ENCODE assay signal across 14 cellular contexts in genomic region chr12:112239020-112239419, GRCh38.
A peak's percentile ranks its signal among the peaks of the same experiment; 100 is the strongest.
DNase-seq lines count a peak whose midpoint lies in the region; ATAC-seq and TF ChIP-seq lines count a peak whose summit lies in the region.
"Had no signal": no experiment of that assay in that cellular context is flagged by ENCODE, and none has a peak within 500 bp of the region (broad histone marks: within the 10 kb centered on the region; RNA-seq: fewer than 3 reads in every experiment).

No MANE protein-coding gene starts in this region.

- no peaks in the 10 kb centered on the region for H3K9me3 ChIP-seq in liver (ENCODE audit: control insufficient read depth in 4 of 4, low read length in 3 of 4)
- no peaks in the 10 kb centered on the region for H3K9me3 ChIP-seq in thyroid gland
- no peaks in the 10 kb centered on the region for H3K9me3 ChIP-seq in uterus
- H3K9me3 ChIP-seq: BLaER1 had no signal

- no peak overlapping the region for H3K27ac ChIP-seq in liver (ENCODE audit: low read depth in 1 of 2, low read length in 2 of 2)
- peak overlapping the region; percentile 42 to 63 (median 61) for H3K27ac ChIP-seq in thyroid gland
- no peak overlapping the region for H3K27ac ChIP-seq in uterus
- H3K27ac ChIP-seq: BLaER1 had no signal

- DNase-seq in OCI-M1 (lab: John Stamatoyannopoulos, UW) (peak; percentile 18), cerebellum (ENCODE audit: low spot score) (peak; percentile 86), thyroid gland (peak; percentile 33 to 62), uterus (no peak), NCI-H510A treated with DMSO at 0.1 percent for 48 hours (lab: John Stamatoyannopoulos, UW) (no peak), sciatic nerve (ENCODE audit: low spot score) (no peak), NCI-H1930 (lab: John Stamatoyannopoulos, UW) (no peak)
- DNase-seq: CD8-positive, alpha-beta memory T cell; DMS53; H7 had no signal

- no peak overlapping the region for H3K9ac ChIP-seq in liver (ENCODE audit: low read depth in 1 of 2, low read length in 2 of 2)
- H3K9ac ChIP-seq: BLaER1 had no signal

- peak; percentile 11 to 62 for TF ChIP-seq RAD21 in liver (IDR thresholded peaks at IDR 0.05)

- TF ChIP-seq CTCF in liver (IDR thresholded peaks at IDR 0.05; ENCODE audit: low read depth, low read length, missing input control), result no peak
- no peak for TF ChIP-seq CTCF in thyroid gland (IDR thresholded peaks at IDR 0.05)
- TF ChIP-seq CTCF in uterus (IDR thresholded peaks at IDR 0.05), result no peak

- no peak for TF ChIP-seq POLR2A in thyroid gland (IDR thresholded peaks at IDR 0.05)
- TF ChIP-seq POLR2A in uterus (IDR thresholded peaks at IDR 0.05), result no peak

- H3K4me3 ChIP-seq in liver (ENCODE audit: low read depth in 1 of 3, low read length in 3 of 3) (no peak overlapping the region), thyroid gland (replicated peaks in 1 of 3) (no peak overlapping the region), uterus (no peak overlapping the region)
- H3K4me3 ChIP-seq: BLaER1, GM12878, GM23338 had no signal

- H3K27me3 ChIP-seq in liver (ENCODE audit: control insufficient read depth in 4 of 4, insufficient read depth in 4 of 4, low read length in 3 of 4) (no peaks in the 10 kb centered on the region), thyroid gland (no peaks in the 10 kb centered on the region), uterus (no peaks in the 10 kb centered on the region)
- H3K27me3 ChIP-seq: BLaER1 had no signal

- peaks cover 0 to 3% (median 0%) of the 10 kb centered on the region in 4 donors for H3K4me1 ChIP-seq in liver (ENCODE audit: control insufficient read depth in 4 of 4, insufficient read depth in 4 of 4, low read length in 3 of 4)
- peaks cover 20 to 35% of the 10 kb centered on the region in 2 donors for H3K4me1 ChIP-seq in thyroid gland
- no peaks in the 10 kb centered on the region for H3K4me1 ChIP-seq in uterus
- H3K4me1 ChIP-seq: BLaER1 had no signal

- WGBS in liver, result 41% methylated on average over 7 of the region's 7 CpGs
- 79 to 84% methylated on average over 7 of the region's 7 CpGs for WGBS in thyroid gland, 2 donors

- intact Hi-C loops in thyroid gland (cut with DNase I), result loop anchor here (10.0 kb wide), 1 partner anchor 146 kb away; the partner anchor contains the start of gene HECTD4
- intact Hi-C loops in uterus (cut with DNase I; ENCODE audit: low total_unique reads), result no loop called here
- intact Hi-C loops in sciatic nerve (cut with DNase I), result no loop called here

- H3K36me3 ChIP-seq in liver (ENCODE audit: control insufficient read depth in 4 of 4, insufficient read depth in 3 of 4, low read depth in 1 of 4, low read length in 3 of 4) (peaks cover 5 to 55% (median 45%) of the 10 kb centered on the region in 4 donors), thyroid gland (peaks cover 23 to 31% of the 10 kb centered on the region in 2 donors), uterus (no peaks in the 10 kb centered on the region)

- ATAC-seq in sciatic nerve, result no peak
- ATAC-seq: GM12878, GM23338 had no signal

TF ChIP-seq in liver, 16 proteins besides CTCF, POLR2A, EP300 and RAD21:
- peak; percentile 84 to 90 for TF ChIP-seq RXRA (IDR thresholded peaks at IDR 0.05)
- peak; percentile 79 for TF ChIP-seq SP1 (IDR thresholded peaks at IDR 0.05)
- TF ChIP-seq ATF3 (IDR thresholded peaks at IDR 0.05), result no peak
- TF ChIP-seq JUND (IDR thresholded peaks at IDR 0.05), result peak; percentile 8 to 21
- TF ChIP-seq HNF4G (IDR thresholded peaks at IDR 0.05), result peak; percentile 27
- no peak for TF ChIP-seq TAF1 (conservative IDR thresholded peaks at IDR 0.05)
- TF ChIP-seq GABPA (IDR thresholded peaks at IDR 0.05 in 1 of 2, conservative IDR thresholded peaks at IDR 0.05 in 1 of 2), result no peak
- TF ChIP-seq YY1 (IDR thresholded peaks at IDR 0.05), result peak; percentile 57
- TF ChIP-seq NR2F2 (IDR thresholded peaks at IDR 0.05), result peak; percentile 62
- peak; percentile 28 for TF ChIP-seq FOXA1 (IDR thresholded peaks at IDR 0.05)
- TF ChIP-seq, protein P1, sequence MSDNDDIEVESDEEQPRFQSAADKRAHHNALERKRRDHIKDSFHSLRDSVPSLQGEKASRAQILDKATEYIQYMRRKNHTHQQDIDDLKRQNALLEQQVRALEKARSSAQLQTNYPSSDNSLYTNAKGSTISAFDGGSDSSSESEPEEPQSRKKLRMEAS (IDR thresholded peaks at IDR 0.05), result peak; percentile 57
- TF ChIP-seq HNF4A (conservative IDR thresholded peaks at IDR 0.05), result peak; percentile 86 to 89

Comparison
In these comparisons a context has a peak if more than half of its experiments do, and no peak if none do; other contexts are left out.
1. DNase-seq: peak in OCI-M1 (single experiment), cerebellum (single experiment) and thyroid gland (2 of 2); none in uterus (0 of 2), NCI-H510A treated with DMSO at 0.1 percent for 48 hours (single experiment), sciatic nerve (single experiment) and NCI-H1930 (0 of 2).
2. H3K27ac ChIP-seq: peak in thyroid gland (3 of 3); none in liver (0 of 2) and uterus (0 of 2).